20 cellular contexts compared by ENCODE assay signal in the genomic region with DNA sequence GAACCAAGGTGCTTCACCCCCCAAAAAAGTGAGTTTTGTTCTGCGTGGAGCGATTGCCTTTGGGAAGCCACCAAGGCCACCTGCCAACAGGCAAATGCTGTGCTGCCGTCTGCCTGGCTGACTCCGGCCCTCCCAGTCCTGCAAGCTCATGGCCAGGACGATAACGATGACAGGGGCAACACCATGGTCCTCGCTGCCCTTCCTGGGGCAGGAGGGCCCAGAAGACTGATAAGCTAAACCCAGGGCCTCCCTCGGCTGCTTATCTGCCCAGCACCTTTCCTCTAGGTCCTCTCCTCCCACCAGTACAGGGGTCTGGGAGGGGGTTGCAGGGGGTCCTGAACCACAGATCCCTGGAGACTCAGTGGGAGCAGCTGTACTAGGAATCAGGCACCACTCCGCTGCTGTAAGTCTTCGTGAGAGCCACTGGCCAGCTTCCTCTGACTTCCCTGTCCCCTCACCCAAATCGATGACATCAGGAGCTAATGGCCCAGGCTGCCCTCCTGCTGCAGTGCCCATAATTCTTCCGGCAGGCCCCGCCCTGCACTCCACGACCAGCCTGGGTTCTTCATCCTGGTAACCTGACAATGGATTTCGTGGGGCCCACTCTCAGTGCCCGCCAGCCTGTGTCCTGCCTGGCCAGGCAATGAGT. TPM values are rescaled to one million over a fixed set of nuclear protein-coding genes. Genes with fewer than 3 reads are reported as not detected.
DNase-seq lines count a peak whose midpoint lies in the region; ATAC-seq and TF ChIP-seq lines count a peak whose summit lies in the region.
"Had no signal": no experiment of that assay in that cellular context is flagged by ENCODE, and none has a peak within 500 bp of the region (broad histone marks: within the 10 kb centered on the region; RNA-seq: fewer than 3 reads in every experiment).

No MANE protein-coding gene starts in this region.

- no peak overlapping the region for H3K4me3 Mint-ChIP-seq in endodermal cell
- H3K4me3 Mint-ChIP-seq: activated CD4-positive, alpha-beta T cell treated with anti-CD3 and anti-CD28 coated beads for 36 hours; immature natural killer cell had no signal

- H3K4me1 Mint-ChIP-seq in endodermal cell, result peaks cover 9% of the 10 kb centered on the region

- no peaks in the 10 kb centered on the region for H3K9me3 Mint-ChIP-seq in endodermal cell
- H3K9me3 Mint-ChIP-seq: activated T-helper 2 cell treated with anti-CD3 and anti-CD28 coated beads, Interferon-gamma antibody, Interleukin-2, Interleukin-4, amounts not matched to agents 10 μg/mL and 5 μg/mL and 100 μg/mL, durations not matched to agents 14 hours and 24 hours and 36 hours; immature natural killer cell had no signal

- WGBS in endodermal cell (ENCODE audit: insufficient coverage in 1 of 2, insufficient read length in 1 of 2), 2 experiments, result 85 to 91% methylated on average over 10 to 16 of the region's 16 CpGs
- WGBS in stomach, 5 donors, result 47 to 62% (median 55%) methylated on average over 8 to 16 of the region's 16 CpGs

- H3K36me3 Mint-ChIP-seq in endodermal cell (ENCODE audit: low read depth), result peaks cover 19% of the 10 kb centered on the region

- H3K4me1 ChIP-seq in endodermal cell (ENCODE audit: control insufficient read depth, insufficient read depth, low read length) (peaks cover 3% of the 10 kb centered on the region), stomach (peaks cover 5 to 26% (median 15%) of the 10 kb centered on the region in 4 donors)

- no peak overlapping the region for H3K9ac ChIP-seq in endodermal cell (ENCODE audit: extremely low read depth, low read length, poor library complexity, severe bottlenecking)

- no peak for TF ChIP-seq POLR2A in stomach (IDR thresholded peaks at IDR 0.05)

- intact Hi-C loops in Right ventricle myocardium superior (cut with DNase I) (no loop called here), cardiac septum (cut with DNase I) (no loop called here), left colon (cut with DNase I, micrococcal nuclease) (no loop called here), stomach (cut with DNase I; ENCODE audit: low total_unique reads) (no loop called here)

- H3K36me3 ChIP-seq in endodermal cell (ENCODE audit: control insufficient read depth, insufficient read depth, low read length), result peaks cover 6% of the 10 kb centered on the region
- H3K36me3 ChIP-seq in stomach, result peaks cover 8 to 33% (median 27%) of the 10 kb centered on the region in 4 donors
- H3K36me3 ChIP-seq: ovary had no signal

- peak overlapping the region; percentile 3 for H3K27ac ChIP-seq in endodermal cell (ENCODE audit: low read depth, low read length)
- H3K27ac ChIP-seq in stomach, result peak overlapping the region in 4 of 5 donors; percentile 12 to 66 (median 42)
- H3K27ac ChIP-seq: 22Rv1, ovary had no signal

- TF ChIP-seq EP300 in stomach (IDR thresholded peaks at IDR 0.05), result no peak

- peak; percentile 5 for ATAC-seq in Right ventricle myocardium superior (ENCODE audit: poor library complexity)
- peak; percentile 11 for ATAC-seq in left colon
- no peak for ATAC-seq in GM19455 (IDR thresholded peaks at IDR 0.05; ENCODE audit: unreplicated experiment)
- ATAC-seq: activated CD4-positive, alpha-beta T cell treated with anti-CD3 and anti-CD28 coated beads for 36 hours; Panc1; SK-N-SH treated with all-trans-retinoic acid at 6 μM for 48 hours had no signal

- DNase-seq in Right ventricle myocardium superior (peak; percentile 55), cardiac septum (ENCODE audit: low spot score) (no peak), endodermal cell (no peak), left colon (no peak), stomach (no peak), RKO (ENCODE audit: low spot score) (no peak), 8988T (no peak)
- DNase-seq: activated CD4-positive, alpha-beta T cell treated with anti-CD3 and anti-CD28 coated beads for 36 hours; COR-L47; glutamatergic neuron; immature natural killer cell; NCI-H1694 treated with DMSO at 0.1 percent for 48 hours; ovary; stimulated activated CD4-positive, alpha-beta T cell treated with anti-CD3 and anti-CD28 coated beads, Interleukin-4, amount 100 ng/mL, for 1 hour; T1000 had no signal

- no peak overlapping the region for H3K27ac Mint-ChIP-seq in endodermal cell
- H3K27ac Mint-ChIP-seq: activated CD4-positive, alpha-beta T cell treated with anti-CD3 and anti-CD28 coated beads for 36 hours; activated T-helper 2 cell treated with anti-CD3 and anti-CD28 coated beads, Interferon-gamma antibody, Interleukin-2, Interleukin-4, amounts not matched to agents 10 μg/mL and 5 μg/mL and 100 μg/mL, durations not matched to agents 14 hours and 24 hours and 36 hours had no signal

- H3K9me3 ChIP-seq in endodermal cell (ENCODE audit: control insufficient read depth, low read length) (no peaks in the 10 kb centered on the region), stomach (no peaks in the 10 kb centered on the region)
- H3K9me3 ChIP-seq: ovary had no signal

- TF ChIP-seq CTCF in endodermal cell (conservative IDR thresholded peaks at IDR 0.05) (no peak), stomach (IDR thresholded peaks at IDR 0.05) (no peak)

- H3K4me3 ChIP-seq in endodermal cell (ENCODE audit: low read length) (no peak overlapping the region), stomach (no peak overlapping the region)
- H3K4me3 ChIP-seq: ovary had no signal

- H3K27me3 ChIP-seq in endodermal cell (ENCODE audit: control insufficient read depth, insufficient read depth, low read length, poor library complexity, severe bottlenecking), result no peaks in the 10 kb centered on the region
- no peaks in the 10 kb centered on the region for H3K27me3 ChIP-seq in stomach
- H3K27me3 ChIP-seq: ovary had no signal

- no peaks in the 10 kb centered on the region for H3K27me3 Mint-ChIP-seq in endodermal cell (ENCODE audit: insufficient read depth)
- H3K27me3 Mint-ChIP-seq: activated CD4-positive, alpha-beta T cell treated with anti-CD3 and anti-CD28 coated beads for 36 hours had no signal

RNA-seq across cellular contexts. Expression of a gene that starts 5.2 kb away (rescaled TPM):
- total RNA-seq in Right ventricle myocardium superior (159 TPM), cardiac septum (137 TPM), endodermal cell (10 to 100 TPM; 32.7 to 38.9 TPM), left colon (100 to 1,000 TPM; 105 to 117 TPM), stomach (100 to 1,000 TPM in 2 of 5 donors, 10 to 100 TPM in 3; 11.2 to 357 (median 72.4) TPM)
- 28.5 TPM for polyA plus RNA-seq in endodermal cell (2013, experiment 1 of 2)
- 27.2 TPM for polyA plus RNA-seq in endodermal cell (2013, experiment 2 of 2)
- polyA plus RNA-seq in stomach, result 10 to 100 TPM in 2 of 3 donors, 1 to 10 TPM in 1; 5.3 to 23.3 (median 13.3) TPM
